Comparison of ENCODE assay signal across 33 cellular contexts in the genomic region with DNA sequence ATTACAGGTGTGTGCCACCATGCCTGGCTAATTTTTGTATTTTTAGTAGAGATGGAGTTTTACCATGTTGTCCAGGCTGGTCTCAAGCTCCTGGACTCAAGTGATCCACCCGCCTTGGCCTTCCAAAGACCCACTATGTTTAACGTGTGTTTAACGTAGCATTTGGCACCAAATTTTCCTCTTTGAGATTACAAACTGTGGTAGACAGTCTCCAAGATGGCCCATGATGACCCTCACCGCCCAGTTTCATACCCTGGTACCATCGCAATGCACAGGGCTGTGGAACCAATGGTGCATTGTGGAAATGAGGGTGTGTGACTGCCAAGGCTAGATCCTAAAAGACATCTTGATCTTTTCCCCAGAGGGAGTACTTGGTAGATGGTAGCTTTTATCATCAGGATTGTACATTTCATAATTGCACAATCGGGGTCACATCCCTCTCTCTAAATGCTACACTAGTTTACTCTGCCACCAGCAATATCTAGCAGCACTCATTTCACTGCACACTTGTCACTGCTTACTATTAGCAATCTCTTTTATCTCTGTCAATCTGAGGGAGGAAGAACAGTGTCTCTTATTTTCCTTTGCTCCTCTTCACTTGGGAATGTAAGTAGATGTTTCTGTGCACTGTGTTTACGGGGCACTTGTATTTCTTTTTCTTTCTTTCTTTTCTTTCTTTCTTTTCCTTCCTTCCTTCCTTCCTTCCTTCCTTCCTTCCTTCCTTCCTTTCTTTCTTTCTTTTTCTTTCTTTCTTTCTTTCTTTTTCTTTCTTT.
DNase-seq lines count a peak whose midpoint lies in the region; ATAC-seq, FAIRE-seq and TF ChIP-seq lines count a peak whose summit lies in the region.
"Had no signal": no experiment of that assay in that cellular context is flagged by ENCODE, and none has a peak within 500 bp of the region (broad histone marks: within the 10 kb centered on the region; RNA-seq: fewer than 3 reads in every experiment).

No MANE protein-coding gene starts in this region.

- no peaks in the 10 kb centered on the region for H3K27me3 ChIP-seq in H7 (ENCODE audit: control insufficient read depth, insufficient read depth, low read length)
- H3K27me3 ChIP-seq in right atrium auricular region, result no peaks in the 10 kb centered on the region
- H3K27me3 ChIP-seq: gastroesophageal sphincter, testis had no signal

- H3K4me3 Mint-ChIP-seq in activated T-cell treated with anti-CD3 and anti-CD28 coated beads, Interleukin-2, amount 50 U/mL, for 24 hours, result no peak overlapping the region
- H3K4me3 Mint-ChIP-seq in activated T-cell treated with anti-CD3 and anti-CD28 coated beads, Interleukin-2, amount 50 U/mL, for 4 hours, result no peak overlapping the region
- peak overlapping the region; percentile 6 for H3K4me3 Mint-ChIP-seq in endothelial cell (ENCODE audit: unreplicated experiment)
- no peak overlapping the region for H3K4me3 Mint-ChIP-seq in stimulated activated memory B cell treated with anti-CD40 and anti-IgM and Interleukin-4, amounts not matched to agents 10 μg/mL and 1 μg/mL and 100 μg/mL, for 72 hours
- H3K4me3 Mint-ChIP-seq: memory B cell, neural progenitor cell had no signal

- H3K36me3 Mint-ChIP-seq in activated T-cell treated with anti-CD3 and anti-CD28 coated beads, Interleukin-2, amount 50 U/mL, for 24 hours (ENCODE audit: low read depth), result peaks cover 11% of the 10 kb centered on the region
- peaks cover 9% of the 10 kb centered on the region for H3K36me3 Mint-ChIP-seq in activated T-cell treated with anti-CD3 and anti-CD28 coated beads, Interleukin-2, amount 50 U/mL, for 4 hours (ENCODE audit: insufficient read depth)
- H3K36me3 Mint-ChIP-seq in endothelial cell (ENCODE audit: low read depth, unreplicated experiment), result peaks cover 8% of the 10 kb centered on the region
- H3K36me3 Mint-ChIP-seq in stimulated activated memory B cell treated with anti-CD40 and anti-IgM and Interleukin-4, amounts not matched to agents 10 μg/mL and 1 μg/mL and 100 μg/mL, for 72 hours, result peaks cover 9% of the 10 kb centered on the region
- H3K36me3 Mint-ChIP-seq: neural progenitor cell had no signal

- H3K27ac Mint-ChIP-seq in activated T-cell treated with anti-CD3 and anti-CD28 coated beads, Interleukin-2, amount 50 U/mL, for 24 hours, result peak overlapping the region; percentile 59
- no peak overlapping the region for H3K27ac Mint-ChIP-seq in endothelial cell (ENCODE audit: unreplicated experiment)
- peak overlapping the region; percentile 64 for H3K27ac Mint-ChIP-seq in stimulated activated memory B cell treated with anti-CD40 and anti-IgM and Interleukin-4, amounts not matched to agents 10 μg/mL and 1 μg/mL and 100 μg/mL, for 72 hours
- H3K27ac Mint-ChIP-seq: activated naive CD4-positive, alpha-beta T cell treated with anti-CD3 and anti-CD28 coated beads, Interleukin-2, amount 50 U/mL, for 72 hours; memory B cell had no signal

- H3K27ac ChIP-seq in right atrium auricular region, result no peak overlapping the region
- H3K27ac ChIP-seq: A549, gastroesophageal sphincter, neural progenitor cell, parathyroid adenoma, testis, WERI-Rb-1 had no signal

- peaks cover 33% of the 10 kb centered on the region for H3K4me1 Mint-ChIP-seq in activated T-cell treated with anti-CD3 and anti-CD28 coated beads, Interleukin-2, amount 50 U/mL, for 24 hours (ENCODE audit: low read depth)
- peaks cover 32% of the 10 kb centered on the region for H3K4me1 Mint-ChIP-seq in activated T-cell treated with anti-CD3 and anti-CD28 coated beads, Interleukin-2, amount 50 U/mL, for 4 hours (ENCODE audit: low read depth)
- H3K4me1 Mint-ChIP-seq in endothelial cell (ENCODE audit: unreplicated experiment), result peaks cover 34% of the 10 kb centered on the region
- peaks cover 12% of the 10 kb centered on the region for H3K4me1 Mint-ChIP-seq in stimulated activated memory B cell treated with anti-CD40 and anti-IgM and Interleukin-4, amounts not matched to agents 10 μg/mL and 1 μg/mL and 100 μg/mL, for 72 hours

- no peak for TF ChIP-seq POLR2A in GM12891 (IDR thresholded peaks at IDR 0.05; ENCODE audit: low read depth, low read length)

- ATAC-seq in activated T-cell treated with anti-CD3 and anti-CD28 coated beads, Interleukin-2, amount 50 U/mL, for 4 hours, result no peak
- ATAC-seq in stimulated activated memory B cell treated with anti-CD40 and anti-IgM and Interleukin-4, amounts not matched to agents 10 μg/mL and 1 μg/mL and 100 μg/mL, for 72 hours, result no peak
- ATAC-seq: A549; activated naive CD4-positive, alpha-beta T cell treated with anti-CD3 and anti-CD28 coated beads, Interleukin-2, amount 50 U/mL, for 72 hours; gastroesophageal sphincter; GM12878; left lobe of liver; stimulated activated naive CD8-positive, alpha-beta T cell treated with anti-CD3 and anti-CD28 coated beads, Interleukin-15, Interleukin-2, amounts not matched to agents 100 U/mL and 50 U/mL, for 24 hours had no signal

- no peak for FAIRE-seq in GM12891 (lab: Jason Lieb, UNC)
- FAIRE-seq: A549, bronchial epithelial cell, GM12878, H54, urothelium cell line had no signal

- H3K9me3 Mint-ChIP-seq in activated T-cell treated with anti-CD3 and anti-CD28 coated beads, Interleukin-2, amount 50 U/mL, for 24 hours, result no peaks in the 10 kb centered on the region
- H3K9me3 Mint-ChIP-seq in activated T-cell treated with anti-CD3 and anti-CD28 coated beads, Interleukin-2, amount 50 U/mL, for 4 hours, result no peaks in the 10 kb centered on the region
- H3K9me3 Mint-ChIP-seq in endothelial cell (ENCODE audit: unreplicated experiment), result no peaks in the 10 kb centered on the region
- H3K9me3 Mint-ChIP-seq in stimulated activated memory B cell treated with anti-CD40 and anti-IgM and Interleukin-4, amounts not matched to agents 10 μg/mL and 1 μg/mL and 100 μg/mL, for 72 hours, result peaks cover 6% of the 10 kb centered on the region

- no peak for DNase-seq in activated T-cell treated with anti-CD3 and anti-CD28 coated beads, Interleukin-2, amount 50 U/mL, for 24 hours
- no peak for DNase-seq in activated T-cell treated with anti-CD3 and anti-CD28 coated beads, Interleukin-2, amount 50 U/mL, for 4 hours
- DNase-seq in H7, result peak; percentile 3
- no peak for DNase-seq in endothelial cell (ENCODE audit: low spot score)
- DNase-seq in NCI-H526 (lab: John Stamatoyannopoulos, UW), result no peak
- no peak for DNase-seq in right atrium auricular region (ENCODE audit: low spot score)
- no peak for DNase-seq in GM12891 (ENCODE audit: insufficient read length, low spot score)
- DNase-seq: activated CD4-positive, alpha-beta T cell treated with anti-CD3 and anti-CD28 coated beads for 48 hours; hippocampal formation; Kasumi-1; MV-4-11; NCI-H1436; NCI-H2081 treated with DMSO at 0.1 percent for 48 hours; NCI-H2227 treated with DMSO at 0.1 percent for 48 hours; NCI-H69; SHP77 treated with DMSO at 0.1 percent for 48 hours; stimulated activated naive CD8-positive, alpha-beta T cell treated with anti-CD3 and anti-CD28 coated beads, Interleukin-15, Interleukin-2, amounts not matched to agents 100 U/mL and 50 U/mL, for 24 hours; T1000; testis; WERI-Rb-1 had no signal

- H3K4me3 ChIP-seq in H7 (ENCODE audit: insufficient read depth, low read depth, low read length) (no peak overlapping the region), right atrium auricular region (no peak overlapping the region)
- H3K4me3 ChIP-seq: A549, gastroesophageal sphincter, GM12878, neural progenitor cell, smooth muscle cell, testis had no signal

- H3K4me1 ChIP-seq in right atrium auricular region, result peaks cover 0 to 9% of the 10 kb centered on the region in 2 donors
- H3K4me1 ChIP-seq: parathyroid adenoma had no signal

- no peaks in the 10 kb centered on the region for H3K27me3 Mint-ChIP-seq in activated T-cell treated with anti-CD3 and anti-CD28 coated beads, Interleukin-2, amount 50 U/mL, for 24 hours
- H3K27me3 Mint-ChIP-seq in activated T-cell treated with anti-CD3 and anti-CD28 coated beads, Interleukin-2, amount 50 U/mL, for 4 hours (ENCODE audit: low read depth), result no peaks in the 10 kb centered on the region
- peaks cover 9% of the 10 kb centered on the region for H3K27me3 Mint-ChIP-seq in endothelial cell (ENCODE audit: unreplicated experiment)
- H3K27me3 Mint-ChIP-seq in stimulated activated memory B cell treated with anti-CD40 and anti-IgM and Interleukin-4, amounts not matched to agents 10 μg/mL and 1 μg/mL and 100 μg/mL, for 72 hours, result no peaks in the 10 kb centered on the region

- H3K9me3 ChIP-seq in right atrium auricular region, result no peaks in the 10 kb centered on the region
- H3K9me3 ChIP-seq: gastroesophageal sphincter, testis had no signal

- no peaks in the 10 kb centered on the region for H3K36me3 ChIP-seq in H7 (replicated peaks; ENCODE audit: control insufficient read depth, insufficient read depth, low read length)
- H3K36me3 ChIP-seq in right atrium auricular region, result no peaks in the 10 kb centered on the region
- H3K36me3 ChIP-seq: gastroesophageal sphincter, neural progenitor cell had no signal

- TF ChIP-seq CTCF in endothelial cell (IDR thresholded peaks at IDR 0.05; ENCODE audit: unreplicated experiment) (no peak), right atrium auricular region (IDR thresholded peaks at IDR 0.05) (no peak)

TF ChIP-seq in GM12891, 5 proteins besides CTCF, POLR2A, EP300 and RAD21:
- TF ChIP-seq SPI1 (IDR thresholded peaks at IDR 0.05; ENCODE audit: low read depth, low read length) (no peak), TAF1 (IDR thresholded peaks at IDR 0.05; ENCODE audit: low read depth, low read length) (no peak), POLR2AphosphoS5 (IDR thresholded peaks at IDR 0.05; ENCODE audit: low read depth, low read length) (no peak), POU2F2 (IDR thresholded peaks at IDR 0.05; ENCODE audit: low read depth, low read length) (no peak)
